21 cellular contexts compared by ENCODE assay signal in genomic region chr3:155393316-155393715, GRCh38.
DNase-seq lines count a peak whose midpoint lies in the region; FAIRE-seq and TF ChIP-seq lines count a peak whose summit lies in the region.
"Had no signal": no experiment of that assay in that cellular context is flagged by ENCODE, and none has a peak within 500 bp of the region (broad histone marks: within the 10 kb centered on the region; RNA-seq: fewer than 3 reads in every experiment).

No MANE protein-coding gene starts in this region.

- H3K79me2 ChIP-seq in mammary epithelial cell (ENCODE audit: insufficient read depth, low read length), result no peaks in the 10 kb centered on the region

- BruUV-seq in MCF 10A (replicated peaks; lab: Mats Ljungman, UMichigan), result no TSS peak
- no TSS peak for BruUV-seq in mammary epithelial cell (replicated peaks; lab: Mats Ljungman, UMichigan)

- FAIRE-seq in endometrium (lab: Jason Lieb, UNC), result peak; percentile 29
- FAIRE-seq: A549, GM12878, GM19239, H54, HTR-8/SVneo had no signal

- H3K4me3 Mint-ChIP-seq in MCF 10A (ENCODE audit: unreplicated experiment), result no peak overlapping the region
- H3K4me3 Mint-ChIP-seq: CD14-positive monocyte; CD4-positive, alpha-beta memory T cell; GM23338 had no signal

- CTCF ChIA-PET in MCF 10A (lab: Yijun Ruan, JAX), result no interaction called here
- CTCF ChIA-PET in mammary epithelial cell (lab: Charles Lee; ENCODE audit: low non-redundant PET), result no interaction called here
- CTCF ChIA-PET in HEK293T (lab: Yijun Ruan, JAX), result interaction anchor here (0.6 to 1.0 kb wide), 2 partner anchors 11 to 308 kb away, joined by 3 to 4 read pairs; no protein-coding TSS in a partner anchor

- H3K27ac Mint-ChIP-seq in MCF 10A (ENCODE audit: low read depth, unreplicated experiment), result no peak overlapping the region
- H3K27ac Mint-ChIP-seq: CD14-positive monocyte; CD4-positive, alpha-beta memory T cell; GM23338 had no signal

- H3K27ac ChIP-seq in mammary epithelial cell (ENCODE audit: insufficient read depth, low read depth, low read length), result no peak overlapping the region
- H3K27ac ChIP-seq: 22Rv1, A549, BLaER1 had no signal

- H3K4me1 Mint-ChIP-seq in MCF 10A (ENCODE audit: insufficient read depth, unreplicated experiment), result peaks cover 14% of the 10 kb centered on the region
- H3K4me1 Mint-ChIP-seq: CD14-positive monocyte; CD4-positive, alpha-beta memory T cell had no signal

- peaks cover 17% of the 10 kb centered on the region for H3K4me1 ChIP-seq in mammary epithelial cell (ENCODE audit: insufficient read depth, low read length)
- H3K4me1 ChIP-seq: BLaER1 had no signal

- 100% methylated on average over 1 of the region's 1 CpG for WGBS in mammary epithelial cell (ENCODE audit: low coverage, missing lambda C conversion rate)

- no peak for TF ChIP-seq CTCF in MCF 10A (IDR thresholded peaks at IDR 0.05; ENCODE audit: unreplicated experiment)
- TF ChIP-seq CTCF in mammary epithelial cell (conservative IDR thresholded peaks at IDR 0.05 in 1 of 2, IDR thresholded peaks at IDR 0.05 in 1 of 2; ENCODE audit: extremely low read depth in 1 of 2, insufficient read depth in 1 of 2, low read depth in 1 of 2, low read length in 2 of 2), result no peak
- no peak for TF ChIP-seq CTCF in GM13976 (IDR thresholded peaks at IDR 0.05; ENCODE audit: borderline replicate concordance, control extremely low read depth, extremely low read depth, insufficient read depth, missing control alignments)
- no peak for TF ChIP-seq CTCF in GM20000 (IDR thresholded peaks at IDR 0.05; ENCODE audit: extremely low read depth, missing control alignments)

- POLR2A ChIA-PET in MCF 10A (lab: Yijun Ruan, JAX) (no interaction called here), HEK293T (lab: Yijun Ruan, JAX) (no interaction called here)

- H3K27me3 Mint-ChIP-seq in MCF 10A (ENCODE audit: insufficient read depth, unreplicated experiment), result no peaks in the 10 kb centered on the region
- H3K27me3 Mint-ChIP-seq: CD4-positive, alpha-beta memory T cell had no signal

- no peak overlapping the region for H3K9ac ChIP-seq in mammary epithelial cell (ENCODE audit: insufficient read depth, low read length)
- H3K9ac ChIP-seq: BLaER1 had no signal

- no peaks in the 10 kb centered on the region for H3K9me3 Mint-ChIP-seq in MCF 10A (ENCODE audit: unreplicated experiment)

- dilution Hi-C loops in mammary epithelial cell (cut with HindIII; ENCODE audit: low sequenced_read_pairs), result loop anchor here (25.0 kb wide), 1 partner anchor 319 kb away; no protein-coding TSS in a partner anchor

- H2AFZ ChIP-seq in mammary epithelial cell (ENCODE audit: low read depth, low read length), result no peak overlapping the region
- H2AFZ ChIP-seq: GM23338 had no signal

- H3K36me3 ChIP-seq in mammary epithelial cell (ENCODE audit: insufficient read depth, low read length), result no peaks in the 10 kb centered on the region
- H3K36me3 ChIP-seq: BLaER1 had no signal

- no peaks in the 10 kb centered on the region for H3K27me3 ChIP-seq in mammary epithelial cell (ENCODE audit: insufficient read depth, low read length)
- H3K27me3 ChIP-seq: BLaER1 had no signal

- H3K36me3 Mint-ChIP-seq in MCF 10A (ENCODE audit: insufficient read depth, unreplicated experiment), result no peaks in the 10 kb centered on the region
- H3K36me3 Mint-ChIP-seq: CD14-positive monocyte; CD4-positive, alpha-beta memory T cell had no signal

- H3K4me3 ChIP-seq in mammary epithelial cell (replicated peaks in 1 of 3; ENCODE audit: insufficient read depth in 1 of 3, low read depth in 2 of 3, low read length in 3 of 3), result no peak overlapping the region
- H3K4me3 ChIP-seq: A549, BLaER1, GM12878, GM23338 had no signal

- DNase-seq in MCF 10A (ENCODE audit: unreplicated experiment) (peak; percentile 13), mammary epithelial cell (no peak), fibroblast of peridontal ligament (ENCODE audit: extremely low read depth) (peak; percentile 24), GM13976 (ENCODE audit: low spot score) (no peak), HEK293T (ENCODE audit: extremely low spot score) (no peak), GM20000 (ENCODE audit: low spot score) (no peak)
- DNase-seq: Calu3; CD4-positive, alpha-beta memory T cell; DMS79 treated with DMSO at 0.1 percent for 48 hours; GF-D8; IMR-90 had no signal

- intact Hi-C loops in MCF 10A (cut with micrococcal nuclease) (no loop called here), mammary epithelial cell (cut with micrococcal nuclease) (no loop called here)

- H3K4me2 ChIP-seq in mammary epithelial cell (ENCODE audit: insufficient read depth, low read depth, low read length), result no peak overlapping the region
- H3K4me2 ChIP-seq: A549, BLaER1, GM23338 had no signal

- in situ Hi-C loops in mammary epithelial cell (cut with MboI; ENCODE audit: low sequenced_read_pairs in 2 of 2) (no loop called here), GM13976 (cut with MboI; ENCODE audit: low sequenced_read_pairs, unreplicated experiment) (loop anchor here (25.0 kb wide), 1 partner anchor 319 kb away; no protein-coding TSS in a partner anchor)

- no peaks in the 10 kb centered on the region for H3K9me3 ChIP-seq in mammary epithelial cell (replicated peaks; ENCODE audit: insufficient read depth, low read length)
- H3K9me3 ChIP-seq: A549 had no signal

- no peaks in the 10 kb centered on the region for H4K20me1 ChIP-seq in mammary epithelial cell (ENCODE audit: insufficient read depth, low read length)
- H4K20me1 ChIP-seq: BLaER1 had no signal

TF ChIP-seq in HEK293T, 16 proteins besides CTCF, POLR2A, EP300 and RAD21:
- no peak for TF ChIP-seq LEF1 (IDR thresholded peaks at IDR 0.05; ENCODE audit: borderline replicate concordance)

Comparison
In these comparisons a context has a peak if more than half of its experiments do, and no peak if none do; other contexts are left out.
1. DNase-seq: peak in MCF 10A (single experiment) and fibroblast of peridontal ligament (single experiment); none in mammary epithelial cell (single experiment), GM13976 (single experiment), HEK293T (single experiment) and GM20000 (single experiment).